In genomic region chr15:32893412-32893811, GRCh38 we compare ENCODE assay signal across 25 cellular contexts.
"Had no signal": no experiment of that assay in that cellular context is flagged by ENCODE, and none has a peak within 500 bp of the region (broad histone marks: within the 10 kb centered on the region; RNA-seq: fewer than 3 reads in every experiment).

No MANE protein-coding gene starts in this region.

- H3K9me3 ChIP-seq: SJSA1, SK-N-SH had no signal

- DNase-seq: activated CD4-positive, alpha-beta T cell treated with anti-CD3 and anti-CD28 coated beads for 36 hours; activated CD4-positive, alpha-beta T cell treated with anti-CD3 and anti-CD28 coated beads, Interleukin-2, amount 10 ng/mL, durations not matched to agents 7 days and 5 days; activated CD4-positive, alpha-beta T cell treated with anti-CD3 and anti-CD28 coated beads, Interleukin-2, amount 50 U/mL, for 48 hours; activated CD8-positive, alpha-beta memory T cell treated with anti-CD3 and anti-CD28 coated beads, Interleukin-2, amount 50 U/mL, for 4 hours; activated effector memory CD4-positive, alpha-beta T cell treated with Interleukin-2 at 50 U/mL for 16 hours; activated naive CD4-positive, alpha-beta T cell treated with anti-CD3 and anti-CD28 coated beads, Interleukin-2, amount 50 U/mL, for 16 hours; activated naive CD8-positive, alpha-beta T cell treated with anti-CD3 and anti-CD28 coated beads for 36 hours; activated T-cell treated with anti-CD3 and anti-CD28 coated beads for 4 hours; activated T-cell treated with anti-CD3 and anti-CD28 coated beads, Interleukin-2, amount 50 U/mL, for 4 hours; amniotic stem cell; aorta; brain microvascular endothelial cell; central memory CD4-positive, alpha-beta T cell; NCI-H1105; NCI-H1436; NCI-H1694 treated with DMSO at 0.1 percent for 48 hours; NCI-H2029; NCI-H345; NCI-H524 treated with DMSO at 0.1 percent for 48 hours; SHP77; SK-N-SH had no signal

- H3K27ac ChIP-seq: brain microvascular endothelial cell, SJSA1 had no signal

- ATAC-seq: activated CD4-positive, alpha-beta T cell treated with anti-CD3 and anti-CD28 coated beads for 36 hours; activated CD4-positive, CD25-positive, alpha-beta regulatory T cell treated with anti-CD3 and anti-CD28 coated beads, Interleukin-2, amount 50 U/mL, for 24 hours; activated T-cell treated with anti-CD3 and anti-CD28 coated beads, Interleukin-2, amount 50 U/mL, for 4 hours; Panc1; WTC11 had no signal

- H3K4me2 ChIP-seq: SK-N-SH had no signal

- H3K27me3 ChIP-seq: brain microvascular endothelial cell, SJSA1 had no signal

- H3K9ac ChIP-seq: SK-N-SH had no signal

- H3K4me3 ChIP-seq: SJSA1 had no signal
